Comparison of ENCODE assay signal across 10 cellular contexts in genomic region chr9:137236936-137237421, GRCh38. TPM values are rescaled to one million over a fixed set of nuclear protein-coding genes. Genes with fewer than 3 reads are reported as not detected.
DNase-seq lines count a peak whose midpoint lies in the region; ATAC-seq, FAIRE-seq and TF ChIP-seq lines count a peak whose summit lies in the region.
"Had no signal": no experiment of that assay in that cellular context is flagged by ENCODE, and none has a peak within 500 bp of the region (broad histone marks: within the 10 kb centered on the region; RNA-seq: fewer than 3 reads in every experiment).

No MANE protein-coding gene starts in this region.

- peaks cover 29% of the 10 kb centered on the region for H4K20me1 ChIP-seq in astrocyte (ENCODE audit: insufficient read depth, low read length)

- H3K36me3 ChIP-seq in ES-I3 (ENCODE audit: insufficient read depth, low read length), result no peaks in the 10 kb centered on the region
- no peaks in the 10 kb centered on the region for H3K36me3 ChIP-seq in astrocyte (ENCODE audit: insufficient read depth, low read length)
- no peaks in the 10 kb centered on the region for H3K36me3 ChIP-seq in prostate gland

- H2AFZ ChIP-seq in astrocyte (ENCODE audit: low read depth, low read length), result no peak overlapping the region

- no peak for TF ChIP-seq POLR2A in prostate gland (IDR thresholded peaks at IDR 0.05)

- intact Hi-C loops in prostate gland (cut with DNase I), result loop anchor here (5.0 kb wide), 1 partner anchor 115 kb away; no protein-coding TSS in a partner anchor

- H3K27me3 ChIP-seq in astrocyte (ENCODE audit: insufficient read depth, low read length) (no peaks in the 10 kb centered on the region), prostate gland (replicated peaks; ENCODE audit: insufficient read depth) (no peaks in the 10 kb centered on the region)

- H3K4me1 ChIP-seq in ES-I3 (ENCODE audit: insufficient read depth, low read length), result peaks cover 12% of the 10 kb centered on the region; the same call in 1 of the 2 replicates
- H3K4me1 ChIP-seq in astrocyte (ENCODE audit: insufficient read depth, low read length), result peaks cover 7% of the 10 kb centered on the region
- peaks cover 29% of the 10 kb centered on the region for H3K4me1 ChIP-seq in prostate gland (replicated peaks)

- peaks cover under 1% of the 10 kb centered on the region for H3K36me3 Mint-ChIP-seq in astrocyte (ENCODE audit: low read depth, unreplicated experiment)
- H3K36me3 Mint-ChIP-seq: memory B cell had no signal

- peaks cover 1% of the 10 kb centered on the region for H3K4me1 Mint-ChIP-seq in astrocyte (ENCODE audit: low read depth, unreplicated experiment)

- H3K27ac Mint-ChIP-seq in astrocyte (ENCODE audit: unreplicated experiment), result no peak overlapping the region

- no peak for TF ChIP-seq CTCF in astrocyte (IDR thresholded peaks at IDR 0.05; ENCODE audit: insufficient read depth, low read depth, low read length)
- TF ChIP-seq CTCF in prostate gland (IDR thresholded peaks at IDR 0.05), result no peak

- no peaks in the 10 kb centered on the region for H3K27me3 Mint-ChIP-seq in astrocyte (ENCODE audit: low read depth, unreplicated experiment)

- H3K79me2 ChIP-seq in astrocyte (ENCODE audit: insufficient read depth, low read length), result peaks cover 27% of the 10 kb centered on the region

- ATAC-seq in GM19467 (IDR thresholded peaks at IDR 0.05; ENCODE audit: unreplicated experiment), result no peak

- no peaks in the 10 kb centered on the region for H3K9me3 Mint-ChIP-seq in astrocyte (ENCODE audit: unreplicated experiment)
- H3K9me3 Mint-ChIP-seq: memory B cell had no signal

- FAIRE-seq in astrocyte (lab: Jason Lieb, UNC), result no peak

- peak overlapping the region; percentile 13; the same call in 1 of the 2 replicates for H3K9ac ChIP-seq in ES-I3 (ENCODE audit: low read depth, low read length)
- no peak overlapping the region for H3K9ac ChIP-seq in astrocyte (ENCODE audit: low read length)

- H3K27ac ChIP-seq in astrocyte (ENCODE audit: low read depth, low read length) (no peak overlapping the region), prostate gland (peak overlapping the region; percentile 64 to 71)

- no peak overlapping the region for H3K4me3 Mint-ChIP-seq in astrocyte (ENCODE audit: unreplicated experiment)

- no peaks in the 10 kb centered on the region for H3K9me3 ChIP-seq in ES-I3 (ENCODE audit: control insufficient read depth, insufficient read depth, low read length)
- no peaks in the 10 kb centered on the region for H3K9me3 ChIP-seq in astrocyte (ENCODE audit: insufficient read depth, low read depth, low read length)
- no peaks in the 10 kb centered on the region for H3K9me3 ChIP-seq in prostate gland

- DNase-seq in Jurkat, Clone E6-1 (ENCODE audit: low read depth, low spot score), result no peak
- DNase-seq in astrocyte (ENCODE audit: low read depth) (no peak), prostate gland (ENCODE audit: low spot score) (no peak)
- DNase-seq in activated T-cell treated with anti-CD3 and anti-CD28 coated beads, Interleukin-2, amount 50 U/mL, for 48 hours, result no peak
- no peak for DNase-seq in activated naive CD4-positive, alpha-beta T cell (lab: John Stamatoyannopoulos, UW)
- DNase-seq: foreskin melanocyte had no signal

- 0 out of 2 replicates have a peak overlapping the region, but pooled peaks have one; percentile 9 for H3K4me3 ChIP-seq in Jurkat, Clone E6-1 (ENCODE audit: low read length)
- no peak overlapping the region for H3K4me3 ChIP-seq in astrocyte (ENCODE audit: insufficient read depth, low read depth, low read length)
- peak overlapping the region in 1 of 2 donors; percentile 7 for H3K4me3 ChIP-seq in prostate gland

- WGBS in prostate gland, result 32% methylated on average over 6 of the region's 11 CpGs

- H3K4me2 ChIP-seq in astrocyte (ENCODE audit: low read length), result peak overlapping the region; percentile 54

RNA-seq across cellular contexts. Expression of gene TUBB4B, which starts 4.1 kb away (rescaled TPM):
- polyA plus RNA-seq in Jurkat, Clone E6-1 (2012; ENCODE audit: insufficient read depth, insufficient read length), result 605 TPM
- 188 and 218 TPM in 2 replicates for total RNA-seq in astrocyte
- 100 to 1,000 TPM; 279 to 484 TPM for total RNA-seq in prostate gland

RNA-seq across cellular contexts. Expression of gene SLC34A3, which starts 6.3 kb away (rescaled TPM):
- polyA plus RNA-seq in Jurkat, Clone E6-1 (2012; ENCODE audit: insufficient read depth, insufficient read length), result not detected
- total RNA-seq in astrocyte, result 0.09 TPM in 1 of 2 replicates, not detected in the other
- under 1 TPM in 1 of 2 donors, not detected in 1; 0.57 TPM for total RNA-seq in prostate gland
- total RNA-seq: cerebellum had no signal

RNA-seq across cellular contexts. Expression of gene RNF224, which starts 9.7 kb away (rescaled TPM):
- polyA plus RNA-seq in Jurkat, Clone E6-1 (2012; ENCODE audit: insufficient read depth, insufficient read length), result not detected
- 0.17 TPM in 1 of 2 replicates, not detected in the other for total RNA-seq in astrocyte
- not detected for total RNA-seq in prostate gland
- total RNA-seq: cerebellum had no signal

RNA-seq across cellular contexts. Expression of gene CYSRT1, which starts 12.0 kb away (rescaled TPM):
- polyA plus RNA-seq in Jurkat, Clone E6-1 (2012; ENCODE audit: insufficient read depth, insufficient read length), result not detected
- total RNA-seq in astrocyte, result 1.2 and 1.3 TPM in 2 replicates
- total RNA-seq in prostate gland, result 1 to 10 TPM; 2.7 to 4.9 TPM

RNA-seq across cellular contexts. Expression of gene STPG3, which starts 14.1 kb away (rescaled TPM):
- polyA plus RNA-seq in Jurkat, Clone E6-1 (2012; ENCODE audit: insufficient read depth, insufficient read length), result 3.5 TPM
- total RNA-seq in astrocyte, result not detected in 2 replicates
- 1 to 10 TPM in 1 of 2 donors, not detected in 1; 4.2 TPM for total RNA-seq in prostate gland
- total RNA-seq: cerebellum had no signal
